Comparison of ENCODE assay signal across 10 cellular contexts in the genomic region with DNA sequence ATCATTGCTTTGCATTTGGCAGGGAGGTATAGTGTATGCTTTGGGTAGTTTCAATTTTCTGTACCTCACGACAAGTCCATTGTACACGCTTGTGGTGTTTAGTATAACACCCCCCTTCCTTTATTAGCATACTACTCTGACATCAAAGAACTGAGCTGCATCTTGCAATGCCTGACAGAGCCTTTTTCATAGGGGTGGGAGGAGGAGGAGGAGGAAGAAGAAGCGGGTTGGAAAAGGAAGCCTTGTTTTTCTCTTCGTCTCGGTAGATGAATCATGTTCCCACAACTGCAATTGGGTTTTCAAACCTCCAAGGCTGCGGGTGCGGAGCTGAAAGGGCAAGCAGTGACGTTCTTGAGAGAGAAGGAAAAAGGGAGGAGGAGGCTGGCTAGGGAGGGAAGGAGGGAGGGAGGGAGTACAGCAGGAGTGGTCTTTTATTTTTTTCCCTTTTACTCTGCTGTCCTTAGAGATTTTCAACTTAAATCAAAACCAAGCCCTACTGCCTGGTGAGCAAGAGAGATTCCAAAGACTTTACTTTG.
A peak's percentile ranks its signal among the peaks of the same experiment; 100 is the strongest.
DNase-seq lines count a peak whose midpoint lies in the region; TF ChIP-seq lines count a peak whose summit lies in the region.
"Had no signal": no experiment of that assay in that cellular context is flagged by ENCODE, and none has a peak within 500 bp of the region (broad histone marks: within the 10 kb centered on the region; RNA-seq: fewer than 3 reads in every experiment).

No MANE protein-coding gene starts in this region.

- no peaks in the 10 kb centered on the region for H3K9me3 ChIP-seq in testis

- peaks cover 2% of the 10 kb centered on the region for H3K36me3 Mint-ChIP-seq in activated T-cell treated with anti-CD3 and anti-CD28 coated beads, Interleukin-2, amount 50 U/mL, for 24 hours (ENCODE audit: low read depth)
- H3K36me3 Mint-ChIP-seq: mesothelial cell of epicardium had no signal

- DNase-seq in SIG-M5 treated with dmso at 0.1 percent for 504 hours (lab: John Stamatoyannopoulos, UW; ENCODE audit: unreplicated experiment) (peak; percentile 67), SIG-M5 (lab: John Stamatoyannopoulos, UW) (no peak), Kasumi-1 (lab: John Stamatoyannopoulos, UW) (peak; percentile 58 to 72), fibroblast of the conjunctiva (ENCODE audit: low read depth) (peak; percentile 95), non-pigmented ciliary epithelial cell (ENCODE audit: low read depth) (peak; percentile 96), testis (peak; percentile 85), NCI-H446 (lab: John Stamatoyannopoulos, UW) (no peak)
- peak; percentile 70 for DNase-seq in activated T-cell treated with anti-CD3 and anti-CD28 coated beads, Interleukin-2, amount 50 U/mL, for 24 hours

- no peaks in the 10 kb centered on the region for H3K36me3 ChIP-seq in testis (ENCODE audit: low read depth, missing control alignments)

- 13 to 24% methylated on average over 8 of the region's 8 CpGs for WGBS in testis, 2 donors

- no peak for TF ChIP-seq CTCF in testis (IDR thresholded peaks at IDR 0.05)

- peaks cover 50% of the 10 kb centered on the region for H3K4me1 Mint-ChIP-seq in activated T-cell treated with anti-CD3 and anti-CD28 coated beads, Interleukin-2, amount 50 U/mL, for 24 hours (ENCODE audit: low read depth)

- H3K27me3 ChIP-seq in testis = no peaks in the 10 kb centered on the region

- H3K4me3 ChIP-seq in testis = peak overlapping the region; percentile 43 to 57

- H3K4me1 ChIP-seq in testis = peaks cover 55% of the 10 kb centered on the region

- no peaks in the 10 kb centered on the region for H3K27me3 Mint-ChIP-seq in activated T-cell treated with anti-CD3 and anti-CD28 coated beads, Interleukin-2, amount 50 U/mL, for 24 hours

- H3K9me3 Mint-ChIP-seq in activated T-cell treated with anti-CD3 and anti-CD28 coated beads, Interleukin-2, amount 50 U/mL, for 24 hours = no peaks in the 10 kb centered on the region
- H3K9me3 Mint-ChIP-seq: mesothelial cell of epicardium had no signal

- intact Hi-C loops in testis (cut with DNase I; ENCODE audit: low total_unique reads) = no loop called here

- H3K27ac Mint-ChIP-seq in activated T-cell treated with anti-CD3 and anti-CD28 coated beads, Interleukin-2, amount 50 U/mL, for 24 hours = no peak overlapping the region
- H3K27ac Mint-ChIP-seq: mesothelial cell of epicardium had no signal

- TF ChIP-seq POLR2A in testis (IDR thresholded peaks at IDR 0.05) = no peak

- H3K27ac ChIP-seq in testis = peak overlapping the region; percentile 84 to 86
- H3K27ac ChIP-seq: C4-2B had no signal

- no peak overlapping the region for H3K4me3 Mint-ChIP-seq in activated T-cell treated with anti-CD3 and anti-CD28 coated beads, Interleukin-2, amount 50 U/mL, for 24 hours
- H3K4me3 Mint-ChIP-seq: mesothelial cell of epicardium had no signal

Comparison
In these comparisons a context has a peak if more than half of its experiments do, and no peak if none do; other contexts are left out.
1. DNase-seq: peak in SIG-M5 treated with dmso at 0.1 percent for 504 hours (single experiment), Kasumi-1 (2 of 2), activated T-cell treated with anti-CD3 and anti-CD28 coated beads, Interleukin-2, amount 50 U/mL, for 24 hours (single experiment), fibroblast of the conjunctiva (single experiment), non-pigmented ciliary epithelial cell (single experiment) and testis (single experiment); none in SIG-M5 (single experiment) and NCI-H446 (0 of 2).